9 cellular contexts compared by ENCODE assay signal in the genomic region with DNA sequence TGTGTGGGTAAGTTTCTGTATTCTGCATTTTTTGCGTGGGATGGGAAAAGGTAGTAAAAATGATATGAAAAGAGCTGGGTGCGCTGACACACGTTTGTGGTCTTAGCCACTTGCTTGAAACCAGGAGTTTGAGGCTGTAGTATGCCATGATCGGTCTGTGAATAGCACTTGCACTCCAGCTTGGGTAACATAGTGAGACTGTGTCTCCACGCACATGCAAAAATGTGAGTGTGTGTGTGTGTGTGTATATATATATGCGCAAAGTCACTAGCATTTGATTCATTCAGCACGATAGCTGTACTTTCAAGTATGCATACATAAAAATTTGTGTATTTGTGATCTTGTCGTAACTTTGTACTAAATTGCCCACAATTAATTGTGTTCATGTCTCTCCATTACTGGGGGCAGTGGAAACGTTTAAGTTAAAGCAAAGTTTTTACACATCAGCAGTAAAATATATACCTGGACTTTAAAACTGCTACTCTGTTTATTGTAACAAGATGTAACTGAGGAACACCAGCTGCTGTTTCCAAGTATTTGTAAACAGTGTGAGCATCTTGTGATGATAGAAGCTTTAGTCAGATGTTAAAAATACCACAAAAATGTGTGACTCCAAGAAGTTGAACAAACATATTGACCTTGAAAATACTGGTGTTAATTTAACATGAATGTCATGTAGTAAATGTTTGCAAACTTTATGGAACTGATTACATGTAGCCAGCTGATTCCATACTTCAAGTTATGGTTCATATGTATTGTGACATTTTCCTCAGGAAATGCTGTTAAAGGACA. TPM values are rescaled to one million over a fixed set of nuclear protein-coding genes. Genes with fewer than 3 reads are reported as not detected.
DNase-seq lines count a peak whose midpoint lies in the region; ATAC-seq and TF ChIP-seq lines count a peak whose summit lies in the region.
"Had no signal": no experiment of that assay in that cellular context is flagged by ENCODE, and none has a peak within 500 bp of the region (broad histone marks: within the 10 kb centered on the region; RNA-seq: fewer than 3 reads in every experiment).

No MANE protein-coding gene starts in this region.

- H3K9me3 Mint-ChIP-seq in activated CD4-positive, alpha-beta T cell treated with anti-CD3 and anti-CD28 coated beads for 36 hours (ENCODE audit: low read depth), result no peaks in the 10 kb centered on the region

- 65 to 75% methylated on average over 9 of the region's 9 CpGs for WGBS in heart right ventricle, 2 donors
- WGBS in testis, 2 donors, result 59 to 62% methylated on average over 9 of the region's 9 CpGs

- no peak for TF ChIP-seq POLR2A in testis (IDR thresholded peaks at IDR 0.05)

- peak; percentile 19 for DNase-seq in activated CD4-positive, alpha-beta T cell treated with anti-CD3 and anti-CD28 coated beads for 36 hours
- DNase-seq in activated CD4-positive, alpha-beta T cell treated with anti-CD3 and anti-CD28 coated beads for 1 hour, result no peak
- DNase-seq in amniotic epithelial cell (ENCODE audit: low read depth) (peak; percentile 95), heart right ventricle (no peak), testis (no peak), occipital lobe (lab: John Stamatoyannopoulos, UW) (no peak), T-helper 2 cell (no peak), NOMO-1 (lab: John Stamatoyannopoulos, UW; ENCODE audit: unreplicated experiment in 2 of 2) (no peak)

- peak; percentile 44 for ATAC-seq in activated CD4-positive, alpha-beta T cell treated with anti-CD3 and anti-CD28 coated beads for 36 hours
- ATAC-seq in heart right ventricle, result peak in 5 of 8 donors; percentile 35 to 58 (median 49)

- no peaks in the 10 kb centered on the region for H3K27me3 ChIP-seq in heart right ventricle
- no peaks in the 10 kb centered on the region for H3K27me3 ChIP-seq in testis
- H3K27me3 ChIP-seq: esophagus muscularis mucosa had no signal

- peaks cover 0 to 13% (median 0%) of the 10 kb centered on the region in 9 donors for H3K36me3 ChIP-seq in heart right ventricle
- no peaks in the 10 kb centered on the region for H3K36me3 ChIP-seq in testis (ENCODE audit: low read depth, missing control alignments)
- H3K36me3 ChIP-seq: esophagus muscularis mucosa had no signal

- H3K27ac ChIP-seq in heart right ventricle, result peak overlapping the region; percentile 2 to 79 (median 66)
- H3K27ac ChIP-seq in testis, result peak overlapping the region; percentile 40 to 74

- H3K36me3 Mint-ChIP-seq in activated CD4-positive, alpha-beta T cell treated with anti-CD3 and anti-CD28 coated beads for 36 hours (ENCODE audit: low read depth), result peaks cover 33% of the 10 kb centered on the region

- CTCF ChIA-PET in activated CD4-positive, alpha-beta T cell treated with anti-CD3 and anti-CD28 coated beads for 36 hours (lab: Charles Lee), result interaction anchor here (0.6 to 0.9 kb wide), 4 partner anchors 9 to 29 kb away, joined by 3 to 7 read pairs (median 3); no protein-coding TSS in a partner anchor

- H3K4me3 Mint-ChIP-seq in activated CD4-positive, alpha-beta T cell treated with anti-CD3 and anti-CD28 coated beads for 36 hours, result no peak overlapping the region

- intact Hi-C loops in activated CD4-positive, alpha-beta T cell treated with anti-CD3 and anti-CD28 coated beads for 36 hours (cut with DNase I, micrococcal nuclease), result no loop called here
- intact Hi-C loops in heart right ventricle (cut with DNase I) (no loop called here), testis (cut with DNase I; ENCODE audit: low total_unique reads) (no loop called here)

- TF ChIP-seq CTCF in heart right ventricle (IDR thresholded peaks at IDR 0.05) (no peak), testis (IDR thresholded peaks at IDR 0.05) (no peak)

- no peaks in the 10 kb centered on the region for H3K9me3 ChIP-seq in heart right ventricle
- H3K9me3 ChIP-seq in testis, result no peaks in the 10 kb centered on the region
- H3K9me3 ChIP-seq: esophagus muscularis mucosa had no signal

- POLR2A ChIA-PET in activated CD4-positive, alpha-beta T cell treated with anti-CD3 and anti-CD28 coated beads for 36 hours (lab: Charles Lee), result interaction anchor here (0.7 kb wide), 1 partner anchor 17 kb away, joined by 5 read pairs; no protein-coding TSS in a partner anchor

- H3K4me1 ChIP-seq in heart right ventricle, result peaks cover 3 to 97% (median 69%) of the 10 kb centered on the region in 9 donors
- peaks cover 28% of the 10 kb centered on the region for H3K4me1 ChIP-seq in testis

- H3K4me3 ChIP-seq in heart right ventricle, result peak overlapping the region in 4 of 10 donors; percentile 0 to 4 (median 3)
- no peak overlapping the region for H3K4me3 ChIP-seq in testis
- H3K4me3 ChIP-seq: esophagus muscularis mucosa had no signal

- H3K4me1 Mint-ChIP-seq in activated CD4-positive, alpha-beta T cell treated with anti-CD3 and anti-CD28 coated beads for 36 hours, result peaks cover 54% of the 10 kb centered on the region

- no peaks in the 10 kb centered on the region for H3K27me3 Mint-ChIP-seq in activated CD4-positive, alpha-beta T cell treated with anti-CD3 and anti-CD28 coated beads for 36 hours

- peak overlapping the region; percentile 15 for H3K27ac Mint-ChIP-seq in activated CD4-positive, alpha-beta T cell treated with anti-CD3 and anti-CD28 coated beads for 36 hours

RNA-seq across cellular contexts. Expression of gene ZRANB1, which starts 1.6 kb away (rescaled TPM):
- total RNA-seq in activated CD4-positive, alpha-beta T cell treated with anti-CD3 and anti-CD28 coated beads for 36 hours, result 10 to 100 TPM in 1 of 2 experiments, 1 to 10 TPM in 1; 8.4 to 10.4 TPM
- total RNA-seq in heart right ventricle, result 10 to 100 TPM; 21.5 to 33.2 (median 28.3) TPM
- polyA plus RNA-seq in heart right ventricle, result 10 to 100 TPM; 13.0 to 14.6 TPM
- 10 to 100 TPM; 38.7 to 46.7 TPM for total RNA-seq in testis
- polyA plus RNA-seq in testis (ENCODE audit: insufficient read depth, low read depth, low replicate concordance), result 37.9 TPM
- total RNA-seq in occipital lobe, result 78.6 TPM

Comparison
In these comparisons a context has a peak if more than half of its experiments do, and no peak if none do; other contexts are left out.
1. DNase-seq: peak in activated CD4-positive, alpha-beta T cell treated with anti-CD3 and anti-CD28 coated beads for 36 hours (single experiment) and amniotic epithelial cell (single experiment); none in activated CD4-positive, alpha-beta T cell treated with anti-CD3 and anti-CD28 coated beads for 1 hour (single experiment), heart right ventricle (0 of 2), testis (single experiment), occipital lobe (single experiment), T-helper 2 cell (0 of 5) and NOMO-1 (0 of 2).